ENCODE assay signal across 21 cellular contexts in genomic region chrX:135389243-135389642, GRCh38. TPM values are rescaled to one million over a fixed set of nuclear protein-coding genes. Genes with fewer than 3 reads are reported as not detected.
A peak's percentile ranks its signal among the peaks of the same experiment; 100 is the strongest.
DNase-seq lines count a peak whose midpoint lies in the region; ATAC-seq and TF ChIP-seq lines count a peak whose summit lies in the region.
"Had no signal": no experiment of that assay in that cellular context is flagged by ENCODE, and none has a peak within 500 bp of the region (broad histone marks: within the 10 kb centered on the region; RNA-seq: fewer than 3 reads in every experiment).

No MANE protein-coding gene starts in this region.

- H4K91ac ChIP-seq in H9 (ENCODE audit: insufficient read length, low read depth, low read length) = no peak overlapping the region

- no peak overlapping the region for H2BK120ac ChIP-seq in H9 (ENCODE audit: low read depth, low read length, poor library complexity, severe bottlenecking)

- TF ChIP-seq CTCF in Caco-2 (IDR thresholded peaks at IDR 0.05; ENCODE audit: insufficient read depth in 1 of 2, low read depth in 1 of 2, low read length in 1 of 2, severe bottlenecking in 1 of 2, unreplicated experiment in 1 of 2) (no peak), H9 (conservative IDR thresholded peaks at IDR 0.05) (no peak)

- H3K27ac ChIP-seq in HUES48 (ENCODE audit: low read depth, low read length) (peak overlapping the region; percentile 60), epithelial cell of prostate (peak overlapping the region; percentile 91), H9 (ENCODE audit: insufficient read length, low read depth, low read length) (no peak overlapping the region)

- H4K5ac ChIP-seq in H9 (ENCODE audit: insufficient read length, low read depth, low read length) = no peak overlapping the region

- no peak overlapping the region for H2BK5ac ChIP-seq in H9 (ENCODE audit: insufficient read length, low read length)

- H3K4me1 ChIP-seq in Caco-2 (peaks cover 7% of the 10 kb centered on the region; the same call in 1 of the 2 replicates), HUES48 (ENCODE audit: control insufficient read depth, insufficient read depth, low read length) (peaks cover 20% of the 10 kb centered on the region), H9 (ENCODE audit: insufficient read depth, low read length) (no peaks in the 10 kb centered on the region; the same call in 1 of the 2 replicates)
- H3K4me1 ChIP-seq: BE2C had no signal

- H2AK5ac ChIP-seq in H9 (ENCODE audit: insufficient read length, low read length) = no peak overlapping the region

- H3T11ph ChIP-seq in H9 (ENCODE audit: low read length) = no peak overlapping the region

- CTCF ChIA-PET in Caco-2 (lab: Charles Lee) = no interaction called here

- H3K36me3 ChIP-seq in Caco-2 (ENCODE audit: control insufficient read depth, insufficient read depth, low read length) (no peaks in the 10 kb centered on the region), HUES48 (ENCODE audit: control insufficient read depth, insufficient read depth, low read length) (no peaks in the 10 kb centered on the region)
- H3K36me3 ChIP-seq: BE2C had no signal

- H3K4me2 ChIP-seq in H9 (ENCODE audit: insufficient read depth, insufficient read length, low read length) = no peak overlapping the region

- H3K27me3 ChIP-seq in Caco-2 (replicated peaks; ENCODE audit: control insufficient read depth, insufficient read depth, low read length) (no peaks in the 10 kb centered on the region), HUES48 (ENCODE audit: control insufficient read depth, insufficient read depth, low read length) (no peaks in the 10 kb centered on the region), H9 (ENCODE audit: insufficient read depth, low read length) (no peaks in the 10 kb centered on the region)
- H3K27me3 ChIP-seq: BE2C had no signal

- no peaks in the 10 kb centered on the region for H4K20me1 ChIP-seq in H9 (ENCODE audit: control insufficient read depth, insufficient read depth, insufficient read length)

- H3K9me3 Mint-ChIP-seq in Caco-2 (ENCODE audit: unreplicated experiment) (no peaks in the 10 kb centered on the region), H9 (peaks cover 54 to 57% of the 10 kb centered on the region in 2 experiments)
- no peaks in the 10 kb centered on the region for H3K9me3 Mint-ChIP-seq in activated T-helper 2 cell treated with anti-CD3 and anti-CD28 coated beads, Interferon-gamma antibody, Interleukin-2, Interleukin-4, amounts not matched to agents 10 μg/mL and 5 μg/mL and 100 μg/mL, durations not matched to agents 14 hours and 24 hours and 36 hours
- H3K9me3 Mint-ChIP-seq: CD4-positive, alpha-beta T cell had no signal

- H3K27ac Mint-ChIP-seq in Caco-2 (ENCODE audit: unreplicated experiment) (peak overlapping the region; percentile 64), H9 (0 out of 7 replicates have a peak overlapping the region, but pooled peaks of 1 of the 3 experiments have one; percentile 4)
- peak overlapping the region; percentile 21 for H3K27ac Mint-ChIP-seq in activated T-helper 2 cell treated with anti-CD3 and anti-CD28 coated beads, Interferon-gamma antibody, Interleukin-2, Interleukin-4, amounts not matched to agents 10 μg/mL and 5 μg/mL and 100 μg/mL, durations not matched to agents 14 hours and 24 hours and 36 hours
- H3K27ac Mint-ChIP-seq: CD4-positive, alpha-beta T cell had no signal

- no peak overlapping the region for H2AFZ ChIP-seq in H9 (ENCODE audit: low read length)

- H3K23ac ChIP-seq in H9 (ENCODE audit: insufficient read length, low read depth, low read length) = no peak overlapping the region

- H3K9ac ChIP-seq in HUES48 (ENCODE audit: low read depth, low read length) (no peak overlapping the region), H9 (ENCODE audit: extremely low read depth, insufficient read length, low read length) (no peak overlapping the region)

- BruUV-seq in Caco-2 (replicated peaks; lab: Mats Ljungman, UMichigan) = TSS peak; percentile 80

- H4K8ac ChIP-seq in H9 (replicated peaks; ENCODE audit: insufficient read length, low read depth, low read length) = no peak overlapping the region

- H3K79me2 ChIP-seq in H9 (ENCODE audit: insufficient read depth, low read length) = no peaks in the 10 kb centered on the region

- H3K4me3 Mint-ChIP-seq in Caco-2 (ENCODE audit: unreplicated experiment) (peak overlapping the region; percentile 33), H9 (no peak overlapping the region)
- no peak overlapping the region for H3K4me3 Mint-ChIP-seq in activated T-helper 2 cell treated with anti-CD3 and anti-CD28 coated beads, Interferon-gamma antibody, Interleukin-2, Interleukin-4, amounts not matched to agents 10 μg/mL and 5 μg/mL and 100 μg/mL, durations not matched to agents 14 hours and 24 hours and 36 hours (ENCODE audit: low read depth)
- H3K4me3 Mint-ChIP-seq: CD4-positive, alpha-beta T cell had no signal

- H3K9me3 ChIP-seq in Caco-2 = no peaks in the 10 kb centered on the region
- no peaks in the 10 kb centered on the region for H3K9me3 ChIP-seq in HUES48 (ENCODE audit: control insufficient read depth, insufficient read depth, low read length)
- peaks cover 31% of the 10 kb centered on the region for H3K9me3 ChIP-seq in H9 (ENCODE audit: control insufficient read depth, low read depth, low read length)
- H3K9me3 ChIP-seq: BE2C had no signal

- no peak overlapping the region for H3K4ac ChIP-seq in H9 (ENCODE audit: low read depth, low read length)

- no peaks in the 10 kb centered on the region for H3K79me1 ChIP-seq in H9 (ENCODE audit: insufficient read depth, low read depth, low read length, poor library complexity, severe bottlenecking)

- H3K4me1 Mint-ChIP-seq in Caco-2 (ENCODE audit: low read depth, unreplicated experiment) = peaks cover 9% of the 10 kb centered on the region
- peaks cover 23% of the 10 kb centered on the region for H3K4me1 Mint-ChIP-seq in activated T-helper 2 cell treated with anti-CD3 and anti-CD28 coated beads, Interferon-gamma antibody, Interleukin-2, Interleukin-4, amounts not matched to agents 10 μg/mL and 5 μg/mL and 100 μg/mL, durations not matched to agents 14 hours and 24 hours and 36 hours (ENCODE audit: low read depth)
- H3K4me1 Mint-ChIP-seq in H9 = peaks cover 15% of the 10 kb centered on the region in 2 experiments

- H3K27me3 Mint-ChIP-seq in Caco-2 (ENCODE audit: insufficient read depth, unreplicated experiment) (no peaks in the 10 kb centered on the region), H9 (ENCODE audit: low read depth) (peaks cover 1% of the 10 kb centered on the region; the same call in 1 of the 2 replicates)
- H3K27me3 Mint-ChIP-seq in activated T-helper 2 cell treated with anti-CD3 and anti-CD28 coated beads, Interferon-gamma antibody, Interleukin-2, Interleukin-4, amounts not matched to agents 10 μg/mL and 5 μg/mL and 100 μg/mL, durations not matched to agents 14 hours and 24 hours and 36 hours (ENCODE audit: low read depth) = peaks cover 2% of the 10 kb centered on the region
- H3K27me3 Mint-ChIP-seq: CD4-positive, alpha-beta T cell had no signal

- intact Hi-C loops in Caco-2 (cut with micrococcal nuclease; ENCODE audit: unreplicated experiment) = no loop called here
- intact Hi-C loops in activated T-helper 2 cell treated with anti-CD3 and anti-CD28 coated beads, Interferon-gamma antibody, Interleukin-2, Interleukin-4, amounts not matched to agents 10 μg/mL and 5 μg/mL and 100 μg/mL, durations not matched to agents 14 hours and 24 hours and 36 hours (cut with micrococcal nuclease) = no loop called here

- no peak for ATAC-seq in HG02642 (IDR thresholded peaks at IDR 0.05; ENCODE audit: poor library complexity, unreplicated experiment)
- ATAC-seq in GM21528 (IDR thresholded peaks at IDR 0.05; ENCODE audit: low FRiP score, unreplicated experiment) = no peak
- ATAC-seq in GM21576 (IDR thresholded peaks at IDR 0.05; ENCODE audit: unreplicated experiment) = no peak
- ATAC-seq: Panc1, Right ventricle myocardium inferior had no signal

- no peak overlapping the region for H3K56ac ChIP-seq in H9 (ENCODE audit: insufficient read length, low read depth, low read length)

- H3K18ac ChIP-seq in H9 (ENCODE audit: insufficient read length, low read depth, low read length) = no peak overlapping the region

- H3K4me3 ChIP-seq in Caco-2 (ENCODE audit: low read depth, low read length) (no peak overlapping the region), HUES48 (ENCODE audit: low read depth, low read length) (no peak overlapping the region; the same call in 1 of the 2 replicates)

- no peak overlapping the region for H3K14ac ChIP-seq in H9 (ENCODE audit: insufficient read depth, low read length)

- H3K36me3 Mint-ChIP-seq in Caco-2 (ENCODE audit: insufficient read depth, unreplicated experiment) (no peaks in the 10 kb centered on the region), H9 (ENCODE audit: insufficient read depth in 1 of 3, low read depth in 3 of 3) (peaks cover 0 to 8% (median 0%) of the 10 kb centered on the region in 3 experiments; a peak in 4 of 7 replicates)
- peaks cover 3% of the 10 kb centered on the region for H3K36me3 Mint-ChIP-seq in activated T-helper 2 cell treated with anti-CD3 and anti-CD28 coated beads, Interferon-gamma antibody, Interleukin-2, Interleukin-4, amounts not matched to agents 10 μg/mL and 5 μg/mL and 100 μg/mL, durations not matched to agents 14 hours and 24 hours and 36 hours (ENCODE audit: low read depth)

- no peak overlapping the region for H2BK15ac ChIP-seq in H9 (ENCODE audit: low read depth, low read length)

- H3K23me2 ChIP-seq in H9 (ENCODE audit: insufficient read length, low read depth, low read length, poor library complexity, severe bottlenecking) = no peaks in the 10 kb centered on the region

- H2BK12ac ChIP-seq in H9 (ENCODE audit: insufficient read length, low read depth, low read length) = no peak overlapping the region

- no peak for DNase-seq in Caco-2
- no peak for DNase-seq in activated T-helper 2 cell treated with anti-CD3 and anti-CD28 coated beads, Interferon-gamma antibody, Interleukin-2, Interleukin-4, amounts not matched to agents 10 μg/mL and 5 μg/mL and 100 μg/mL, durations not matched to agents 14 hours and 24 hours and 36 hours (ENCODE audit: low spot score)
- DNase-seq in epithelial cell of prostate (ENCODE audit: low read depth, low spot score) = no peak
- no peak for DNase-seq in H9
- DNase-seq: BE2C; CD4-positive, alpha-beta T cell; DMS79; HCEC 1CT; KBM-7; NCI-H1436 treated with DMSO at 0.1 percent for 48 hours; NCI-H2029 treated with DMSO at 0.1 percent for 48 hours; NCI-H2171 treated with DMSO at 0.1 percent for 48 hours; NCI-H510A; NCI-H774 had no signal

- POLR2A ChIA-PET in Caco-2 (lab: Charles Lee) = no interaction called here

- WGBS in H9 (ENCODE audit: extremely low coverage, insufficient read length, low lambda C conversion rate) = no CpG with 5 or more reads among the region's 1 CpG

- no peak overlapping the region for H2BK20ac ChIP-seq in H9 (ENCODE audit: low read depth, low read length, poor library complexity, severe bottlenecking)

RNA-seq across cellular contexts. Expression of gene SMIM10L2A, which starts 32.5 kb away (rescaled TPM):
- 2.1 and 2.6 TPM in 2 replicates for total RNA-seq in Caco-2 (2022)
- 0.16 and 0.21 TPM in 2 replicates for total RNA-seq in activated T-helper 2 cell treated with anti-CD3 and anti-CD28 coated beads, Interferon-gamma antibody, Interleukin-2, Interleukin-4, amounts not matched to agents 10 μg/mL and 5 μg/mL and 100 μg/mL, durations not matched to agents 14 hours and 24 hours and 36 hours
- 18.1 and 18.3 TPM in 2 replicates for total RNA-seq in H9 (2021)
- total RNA-seq: G401 had no signal

RNA-seq across cellular contexts. Expression of gene ZNF449, which starts 44.6 kb away (rescaled TPM):
- total RNA-seq in Caco-2 (2022) = 3.6 and 4.0 TPM in 2 replicates
- 0.62 and 1.0 TPM in 2 replicates for total RNA-seq in activated T-helper 2 cell treated with anti-CD3 and anti-CD28 coated beads, Interferon-gamma antibody, Interleukin-2, Interleukin-4, amounts not matched to agents 10 μg/mL and 5 μg/mL and 100 μg/mL, durations not matched to agents 14 hours and 24 hours and 36 hours
- total RNA-seq in H9 (2021) = 5.5 and 6.0 TPM in 2 replicates

RNA-seq across cellular contexts. Expression of gene ZNF75D, which starts 45.3 kb away (rescaled TPM):
- total RNA-seq in Caco-2 (2022) (6.9 and 7.1 TPM in 2 replicates), H9 (2021) (10.0 and 10.5 TPM in 2 replicates)
- 4.0 and 4.8 TPM in 2 replicates for total RNA-seq in activated T-helper 2 cell treated with anti-CD3 and anti-CD28 coated beads, Interferon-gamma antibody, Interleukin-2, Interleukin-4, amounts not matched to agents 10 μg/mL and 5 μg/mL and 100 μg/mL, durations not matched to agents 14 hours and 24 hours and 36 hours
